ENCODE assay signal across 8 cellular contexts in genomic region chr4:37803348-37803973, GRCh38. TPM values are rescaled to one million over a fixed set of nuclear protein-coding genes. Genes with fewer than 3 reads are reported as not detected.
A peak's percentile ranks its signal among the peaks of the same experiment; 100 is the strongest.
DNase-seq lines count a peak whose midpoint lies in the region; ATAC-seq and TF ChIP-seq lines count a peak whose summit lies in the region.

No MANE protein-coding gene starts in this region.

- DNase-seq in Daoy (ENCODE audit: low read depth) (peak; percentile 30), LHCN-M2 (ENCODE audit: low read depth) (peak; percentile 58), SK-N-DZ (ENCODE audit: low spot score) (peak; percentile 50), fibroblast of villous mesenchyme (ENCODE audit: low read depth) (peak; percentile 73), retinal pigment epithelial cell (ENCODE audit: low read depth) (no peak), NCI-H226 (no peak)

- H3K4me3 ChIP-seq in fibroblast of villous mesenchyme (ENCODE audit: low read depth, low read length) (no peak overlapping the region), retinal pigment epithelial cell (ENCODE audit: low read length) (no peak overlapping the region)

- TF ChIP-seq CTCF in fibroblast of villous mesenchyme (IDR thresholded peaks at IDR 0.05; ENCODE audit: insufficient read depth, low read depth, low read length) (peak; percentile 55), retinal pigment epithelial cell (conservative IDR thresholded peaks at IDR 0.05; ENCODE audit: low read depth, low read length) (peak; percentile 48)

- ATAC-seq in HG02678 (IDR thresholded peaks at IDR 0.05; ENCODE audit: unreplicated experiment) (no peak), GM21723 (IDR thresholded peaks at IDR 0.05; ENCODE audit: unreplicated experiment) (no peak)

RNA-seq across cellular contexts. Expression of gene PGM2, which starts 23.0 kb away (rescaled TPM):
- 46.5 and 48.7 TPM in 2 replicates for total RNA-seq in Daoy (2014; rRNA removed; shearing (Covaris generic))
- total RNA-seq in LHCN-M2 (2014; rRNA removed): 23.4 and 42.2 TPM in 2 replicates
- 11.3 TPM for polyA plus RNA-seq in LHCN-M2 (2012)
- 23.6 and 34.1 TPM in 2 replicates for polyA plus RNA-seq in SK-N-DZ (2014; cell fraction: cytosol; rRNA removed)
- polyA plus RNA-seq in SK-N-DZ (2014; cell fraction: nucleus; rRNA removed): 20.3 and 24.4 TPM in 2 replicates
- total RNA-seq in fibroblast of villous mesenchyme: 25.9 and 28.7 TPM in 2 replicates

Comparison
In these comparisons a context has a peak if more than half of its experiments do, and no peak if none do; other contexts are left out.
1. DNase-seq: peak in Daoy (single experiment), LHCN-M2 (single experiment), SK-N-DZ (single experiment) and fibroblast of villous mesenchyme (single experiment); none in retinal pigment epithelial cell (single experiment) and NCI-H226 (single experiment).